ENCODE assay signal across 17 cellular contexts in the genomic region with DNA sequence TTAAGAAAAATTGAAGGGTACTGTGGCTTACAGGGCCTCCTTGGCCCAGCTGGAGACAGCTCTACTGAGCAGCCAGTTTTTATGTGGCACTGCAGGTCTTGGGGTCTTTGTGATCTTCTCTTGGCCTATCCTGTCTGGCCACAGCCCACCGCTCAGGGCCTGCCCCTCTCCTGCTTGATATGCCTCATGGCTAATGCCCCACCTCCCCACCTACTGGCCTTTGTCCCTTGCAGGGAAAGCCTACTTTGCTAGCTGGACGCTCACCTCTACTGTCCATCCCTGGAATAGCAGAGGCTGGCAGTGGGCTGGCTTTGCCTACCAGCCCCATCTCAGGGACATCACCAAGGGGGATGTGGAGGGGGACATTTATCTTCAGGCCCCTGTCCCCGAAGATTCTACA.
A peak's percentile ranks its signal among the peaks of the same experiment; 100 is the strongest.
DNase-seq lines count a peak whose midpoint lies in the region; ATAC-seq and TF ChIP-seq lines count a peak whose summit lies in the region.
"Had no signal": no experiment of that assay in that cellular context is flagged by ENCODE, and none has a peak within 500 bp of the region (broad histone marks: within the 10 kb centered on the region; RNA-seq: fewer than 3 reads in every experiment).

No MANE protein-coding gene starts in this region.

- H3K36me3 ChIP-seq in right atrium auricular region (no peaks in the 10 kb centered on the region), kidney epithelial cell (ENCODE audit: control insufficient read depth, insufficient read depth, low read length) (no peaks in the 10 kb centered on the region)
- H3K36me3 ChIP-seq: neutrophil, uterus had no signal

- intact Hi-C loops in right cardiac atrium (cut with DNase I): no loop called here

- H3K9me3 Mint-ChIP-seq in chondrocyte (ENCODE audit: low read depth): peaks cover 5% of the 10 kb centered on the region

- H3K27ac ChIP-seq in right atrium auricular region (no peak overlapping the region), right cardiac atrium (ENCODE audit: low read length) (no peak overlapping the region)
- H3K27ac ChIP-seq: neutrophil, uterus had no signal

- ATAC-seq in right cardiac atrium (no peak), GM21825 (IDR thresholded peaks at IDR 0.05; ENCODE audit: unreplicated experiment) (no peak), GM21360 (IDR thresholded peaks at IDR 0.05; ENCODE audit: unreplicated experiment) (no peak), HG02884 (IDR thresholded peaks at IDR 0.05; ENCODE audit: unreplicated experiment) (no peak)

- no peaks in the 10 kb centered on the region for H3K9me3 ChIP-seq in right atrium auricular region
- H3K9me3 ChIP-seq in right cardiac atrium (ENCODE audit: control insufficient read depth, low read length): no peaks in the 10 kb centered on the region
- H3K9me3 ChIP-seq: neutrophil, uterus had no signal

- peak in 1 of 2 donors; percentile 40 for TF ChIP-seq CTCF in right atrium auricular region (IDR thresholded peaks at IDR 0.05)
- peak; percentile 40 for TF ChIP-seq CTCF in chondrocyte (IDR thresholded peaks at IDR 0.05)
- peak; percentile 29 for TF ChIP-seq CTCF in kidney epithelial cell (IDR thresholded peaks at IDR 0.05; ENCODE audit: insufficient read depth, low read length, poor library complexity, severe bottlenecking)

- no peak overlapping the region for H3K4me3 ChIP-seq in right atrium auricular region
- no peak overlapping the region for H3K4me3 ChIP-seq in right cardiac atrium (ENCODE audit: low read length)
- no peak overlapping the region for H3K4me3 ChIP-seq in kidney epithelial cell (ENCODE audit: low read depth, low read length)
- H3K4me3 ChIP-seq: uterus had no signal

- H3K27me3 Mint-ChIP-seq in chondrocyte (ENCODE audit: low read depth): no peaks in the 10 kb centered on the region

- no peak overlapping the region for H3K27ac Mint-ChIP-seq in chondrocyte (ENCODE audit: unreplicated experiment)

- DNase-seq in right atrium auricular region (ENCODE audit: low spot score) (peak; percentile 49), right cardiac atrium (no peak), chondrocyte (ENCODE audit: low spot score) (no peak), kidney epithelial cell (ENCODE audit: low read depth) (no peak), NCI-H2227 treated with DMSO at 0.1 percent for 48 hours (lab: John Stamatoyannopoulos, UW) (no peak)
- DNase-seq: activated naive CD4-positive, alpha-beta T cell treated with Interleukin-2 at 50 U/mL for 16 hours; DMS153; foreskin fibroblast; GOT3; kidney glomerular epithelial cell; NCI-H1092; NCI-H524; uterus had no signal

- H3K27me3 ChIP-seq in right atrium auricular region (no peaks in the 10 kb centered on the region), right cardiac atrium (ENCODE audit: control insufficient read depth, insufficient read depth) (no peaks in the 10 kb centered on the region), kidney epithelial cell (ENCODE audit: control insufficient read depth, insufficient read depth, low read length) (no peaks in the 10 kb centered on the region)
- H3K27me3 ChIP-seq: neutrophil, uterus had no signal

- no peaks in the 10 kb centered on the region for H3K4me1 ChIP-seq in right atrium auricular region
- H3K4me1 ChIP-seq in right cardiac atrium (ENCODE audit: control insufficient read depth, insufficient read depth, low read length): peaks cover 14% of the 10 kb centered on the region
- H3K4me1 ChIP-seq: uterus had no signal

- H3K4me3 Mint-ChIP-seq in chondrocyte (ENCODE audit: unreplicated experiment): no peak overlapping the region

- H3K36me3 Mint-ChIP-seq in chondrocyte (ENCODE audit: low read depth): no peaks in the 10 kb centered on the region

- 89% methylated on average over 3 of the region's 3 CpGs for WGBS in right cardiac atrium

- peaks cover 11% of the 10 kb centered on the region for H3K4me1 Mint-ChIP-seq in chondrocyte (ENCODE audit: low read depth)
